ENCODE assay signal across 23 cellular contexts in genomic region chr3:24900202-24900601, GRCh38.
"Had no signal": no experiment of that assay in that cellular context is flagged by ENCODE, and none has a peak within 500 bp of the region (broad histone marks: within the 10 kb centered on the region; RNA-seq: fewer than 3 reads in every experiment).

No MANE protein-coding gene starts in this region.

- H3K9me3 ChIP-seq: colonic mucosa, esophagus squamous epithelium, gastroesophageal sphincter, heart left ventricle, left lung, lower lobe of right lung had no signal

- H3K27ac ChIP-seq: colonic mucosa, epithelial cell of prostate, esophagus squamous epithelium, gastroesophageal sphincter, heart left ventricle, hepatocyte, left lung, lower lobe of right lung had no signal

- H3K4me3 ChIP-seq: colonic mucosa, esophagus squamous epithelium, gastroesophageal sphincter, heart left ventricle, hepatocyte, left lung, lower lobe of right lung had no signal

- H3K36me3 ChIP-seq: colonic mucosa, esophagus squamous epithelium, gastroesophageal sphincter, heart left ventricle, left lung, lower lobe of right lung had no signal

- H3K27ac Mint-ChIP-seq: dendritic cell treated with granulocyte-macrophage colony-stimulating factor and Interleukin-4, amounts not matched to agents 40 ng/mL and 50 ng/mL, for 4 days; effector memory CD8-positive, alpha-beta T cell; endodermal cell; immature natural killer cell had no signal

- DNase-seq: colonic mucosa; cortex of kidney; effector CD8-positive, alpha-beta T cell; effector memory CD8-positive, alpha-beta T cell; endodermal cell; erythroblast; esophagus squamous epithelium; foreskin fibroblast; heart left ventricle; hypothalamus; immature natural killer cell; islet precursor cell; left cardiac atrium; left lung; left ventricle myocardium superior; lower lobe of right lung; mesenchymal stem cell; midbrain had no signal

- H3K4me1 ChIP-seq: colonic mucosa, esophagus squamous epithelium, gastroesophageal sphincter, heart left ventricle, left lung, lower lobe of right lung had no signal

- ATAC-seq: effector memory CD8-positive, alpha-beta T cell; esophagus mucosa; gastroesophageal sphincter; heart left ventricle; left cardiac atrium; left lung; left ventricle myocardium superior; lower lobe of right lung had no signal

- H3K9me3 Mint-ChIP-seq: endodermal cell had no signal

- H3K27me3 ChIP-seq: colonic mucosa, esophagus squamous epithelium, gastroesophageal sphincter, heart left ventricle, hepatocyte, left lung had no signal

- H3K36me3 Mint-ChIP-seq: immature natural killer cell had no signal

- H3K4me1 Mint-ChIP-seq: endodermal cell, immature natural killer cell had no signal

- H3K4me3 Mint-ChIP-seq: dendritic cell treated with granulocyte-macrophage colony-stimulating factor and Interleukin-4, amounts not matched to agents 40 ng/mL and 50 ng/mL, for 4 days; effector memory CD8-positive, alpha-beta T cell; endodermal cell; immature natural killer cell had no signal

- H3K27me3 Mint-ChIP-seq: dendritic cell treated with granulocyte-macrophage colony-stimulating factor and Interleukin-4, amounts not matched to agents 40 ng/mL and 50 ng/mL, for 4 days; effector memory CD8-positive, alpha-beta T cell had no signal
